ENCODE assay signal across 13 cellular contexts in genomic region chr4:11397819-11398610, GRCh38. TPM values are rescaled to one million over a fixed set of nuclear protein-coding genes. Genes with fewer than 3 reads are reported as not detected.
DNase-seq lines count a peak whose midpoint lies in the region; ATAC-seq and TF ChIP-seq lines count a peak whose summit lies in the region.
"Had no signal": no experiment of that assay in that cellular context is flagged by ENCODE, and none has a peak within 500 bp of the region (broad histone marks: within the 10 kb centered on the region; RNA-seq: fewer than 3 reads in every experiment).

No MANE protein-coding gene starts in this region.

- no peaks in the 10 kb centered on the region for H3K9me3 ChIP-seq in PC-3 (ENCODE audit: low read length)
- H3K9me3 ChIP-seq: SK-N-SH had no signal

- DNase-seq in GM19238 (ENCODE audit: insufficient read length, low spot score) (peak; percentile 35), PC-3 (no peak), NCI-H187 treated with DMSO at 0.1 percent for 48 hours (lab: John Stamatoyannopoulos, UW) (no peak)
- no peak for DNase-seq in stimulated activated naive B cell treated with anti-CD40 and anti-IgM and Interleukin-4, amounts not matched to agents 10 μg/mL and 1 μg/mL and 100 μg/mL, for 72 hours
- no peak for DNase-seq in effector memory CD8-positive, alpha-beta T cell
- DNase-seq: DMS79, GM23248, immature natural killer cell, natural killer cell, NCI-H446 treated with DMSO at 0.1 percent for 48 hours, SK-N-SH had no signal

- ATAC-seq in GM21825 (IDR thresholded peaks at IDR 0.05; ENCODE audit: unreplicated experiment) (peak; percentile 52), HG03378 (IDR thresholded peaks at IDR 0.05; ENCODE audit: unreplicated experiment) (peak; percentile 65), PC-3 (no peak)
- ATAC-seq in stimulated activated naive B cell treated with anti-CD40 and anti-IgM and Interleukin-4, amounts not matched to agents 10 μg/mL and 1 μg/mL and 100 μg/mL, for 72 hours (replicated peaks), result peak; percentile 48 to 60
- ATAC-seq in effector memory CD8-positive, alpha-beta T cell (replicated peaks), result no peak
- ATAC-seq: natural killer cell had no signal

- H4K20me1 ChIP-seq in PC-3 (ENCODE audit: low read length), result no peaks in the 10 kb centered on the region

- no peaks in the 10 kb centered on the region for H3K9me3 Mint-ChIP-seq in stimulated activated naive B cell treated with anti-CD40 and anti-IgM and Interleukin-4, amounts not matched to agents 10 μg/mL and 1 μg/mL and 100 μg/mL, for 72 hours
- no peaks in the 10 kb centered on the region for H3K9me3 Mint-ChIP-seq in effector memory CD8-positive, alpha-beta T cell
- H3K9me3 Mint-ChIP-seq: natural killer cell had no signal

- peaks cover 12% of the 10 kb centered on the region; the same call in 1 of the 2 replicates for H3K4me1 ChIP-seq in PC-3 (ENCODE audit: insufficient read depth, low read length)

- no peaks in the 10 kb centered on the region for H3K27me3 Mint-ChIP-seq in stimulated activated naive B cell treated with anti-CD40 and anti-IgM and Interleukin-4, amounts not matched to agents 10 μg/mL and 1 μg/mL and 100 μg/mL, for 72 hours
- peaks cover 0 to 15% of the 10 kb centered on the region in 2 donors for H3K27me3 Mint-ChIP-seq in effector memory CD8-positive, alpha-beta T cell

- H3K9ac ChIP-seq in PC-3 (ENCODE audit: low read length), result no peak overlapping the region
- H3K9ac ChIP-seq: GM23248, SK-N-SH had no signal

- H3K9me2 ChIP-seq in PC-3 (replicated peaks; ENCODE audit: low read length), result no peaks in the 10 kb centered on the region
- H3K9me2 ChIP-seq: SK-N-SH had no signal

- peaks cover 33 to 36% of the 10 kb centered on the region in 2 donors for H3K36me3 Mint-ChIP-seq in stimulated activated naive B cell treated with anti-CD40 and anti-IgM and Interleukin-4, amounts not matched to agents 10 μg/mL and 1 μg/mL and 100 μg/mL, for 72 hours
- H3K36me3 Mint-ChIP-seq in effector memory CD8-positive, alpha-beta T cell (ENCODE audit: insufficient read depth), result no peaks in the 10 kb centered on the region
- H3K36me3 Mint-ChIP-seq: immature natural killer cell, natural killer cell had no signal

- intact Hi-C loops in PC-3 (cut with micrococcal nuclease), result no loop called here

- no peak overlapping the region for H2AFZ ChIP-seq in PC-3 (ENCODE audit: low read length)
- H2AFZ ChIP-seq: GM23248 had no signal

- no peaks in the 10 kb centered on the region for H3K79me2 ChIP-seq in PC-3 (ENCODE audit: low read length)

- H3K36me3 ChIP-seq in PC-3 (ENCODE audit: low read depth, low read length), result no peaks in the 10 kb centered on the region

- no peak for TF ChIP-seq CTCF in PC-3 (conservative IDR thresholded peaks at IDR 0.05; ENCODE audit: low read depth, low read length)

- peak overlapping the region; percentile 44 for H3K27ac Mint-ChIP-seq in stimulated activated naive B cell treated with anti-CD40 and anti-IgM and Interleukin-4, amounts not matched to agents 10 μg/mL and 1 μg/mL and 100 μg/mL, for 72 hours
- no peak overlapping the region for H3K27ac Mint-ChIP-seq in effector memory CD8-positive, alpha-beta T cell
- H3K27ac Mint-ChIP-seq: immature natural killer cell, natural killer cell had no signal

- H3K4me2 ChIP-seq in PC-3 (ENCODE audit: low read length), result no peak overlapping the region
- H3K4me2 ChIP-seq: SK-N-SH had no signal

- CTCF ChIA-PET in PC-3 (lab: Charles Lee), result no interaction called here

- no peaks in the 10 kb centered on the region for H3F3A ChIP-seq in PC-3 (ENCODE audit: low read length, unreplicated experiment)

- H3K4me3 Mint-ChIP-seq in stimulated activated naive B cell treated with anti-CD40 and anti-IgM and Interleukin-4, amounts not matched to agents 10 μg/mL and 1 μg/mL and 100 μg/mL, for 72 hours, result no peak overlapping the region
- H3K4me3 Mint-ChIP-seq in effector memory CD8-positive, alpha-beta T cell, result no peak overlapping the region
- H3K4me3 Mint-ChIP-seq: immature natural killer cell, natural killer cell had no signal

- H3K27me3 ChIP-seq in PC-3 (ENCODE audit: low read length), result no peaks in the 10 kb centered on the region

- no peak overlapping the region for H3K27ac ChIP-seq in PC-3 (ENCODE audit: low read length)
- H3K27ac ChIP-seq: GM23248 had no signal

- H3K4me1 Mint-ChIP-seq in stimulated activated naive B cell treated with anti-CD40 and anti-IgM and Interleukin-4, amounts not matched to agents 10 μg/mL and 1 μg/mL and 100 μg/mL, for 72 hours, result peaks cover 16 to 32% of the 10 kb centered on the region in 2 donors
- H3K4me1 Mint-ChIP-seq in effector memory CD8-positive, alpha-beta T cell (ENCODE audit: low read depth in 2 of 2), result no peaks in the 10 kb centered on the region
- H3K4me1 Mint-ChIP-seq: immature natural killer cell, natural killer cell had no signal

- BruUV-seq in PC-3 (replicated peaks; lab: Mats Ljungman, UMichigan), result no TSS peak

- no peak overlapping the region for H3K4me3 ChIP-seq in PC-3 (ENCODE audit: low read length)
- H3K4me3 ChIP-seq: GM23248 had no signal

- POLR2A ChIA-PET in PC-3 (lab: Charles Lee; ENCODE audit: unreplicated experiment), result no interaction called here

RNA-seq across cellular contexts. Expression of gene HS3ST1, which starts 30.7 kb away (rescaled TPM):
- 4.1 and 4.2 TPM in 2 replicates for total RNA-seq in PC-3 (2014; rRNA removed)
- total RNA-seq: GM23248, natural killer cell had no signal

Comparison
In these comparisons a context has a peak if more than half of its experiments do, and no peak if none do; other contexts are left out.
1. ATAC-seq: peak in GM21825 (single experiment), HG03378 (single experiment) and stimulated activated naive B cell treated with anti-CD40 and anti-IgM and Interleukin-4, amounts not matched to agents 10 μg/mL and 1 μg/mL and 100 μg/mL, for 72 hours (2 of 2); none in PC-3 (single experiment) and effector memory CD8-positive, alpha-beta T cell (single experiment).